ENCODE assay signal across 16 cellular contexts in genomic region chr5:133241179-133241728, GRCh38.
DNase-seq lines count a peak whose midpoint lies in the region; ATAC-seq and TF ChIP-seq lines count a peak whose summit lies in the region.
"Had no signal": no experiment of that assay in that cellular context is flagged by ENCODE, and none has a peak within 500 bp of the region (broad histone marks: within the 10 kb centered on the region; RNA-seq: fewer than 3 reads in every experiment).

No MANE protein-coding gene starts in this region.

- no peaks in the 10 kb centered on the region for H3K27me3 ChIP-seq in PC-9 (ENCODE audit: insufficient read depth, low read depth)

- no peaks in the 10 kb centered on the region for H3K79me2 ChIP-seq in PC-9 (ENCODE audit: low read depth)

- BruUV-seq in PC-9 (replicated peaks; lab: Mats Ljungman, UMichigan): no TSS peak

- POLR2A ChIA-PET in PC-9 (lab: Charles Lee; ENCODE audit: unreplicated experiment): interaction anchor here (0.6 kb wide), 1 partner anchor 1329 kb away, joined by 3 read pairs; no protein-coding TSS in a partner anchor

- intact Hi-C loops in PC-9 (cut with micrococcal nuclease; ENCODE audit: unreplicated experiment): no loop called here

- H4K20me1 ChIP-seq in PC-9 (ENCODE audit: insufficient read depth): no peaks in the 10 kb centered on the region

- H3K27ac ChIP-seq in PC-9 (no peak overlapping the region), caudate nucleus (ENCODE audit: low read depth, low read length) (peak overlapping the region; percentile 52), temporal lobe (ENCODE audit: low read depth, low read length) (peak overlapping the region; percentile 6)
- H3K27ac ChIP-seq: 22Rv1, prostate gland had no signal

- H3K36me3 ChIP-seq in PC-9 (ENCODE audit: low read depth): no peaks in the 10 kb centered on the region
- H3K36me3 ChIP-seq: prostate gland had no signal

- CTCF ChIA-PET in PC-9 (lab: Charles Lee): interaction anchor here (0.6 kb wide), 1 partner anchor 300 kb away, joined by 4 read pairs; no protein-coding TSS in a partner anchor

- H3K4me1 ChIP-seq in PC-9 (replicated peaks; ENCODE audit: insufficient read depth): peaks cover 37% of the 10 kb centered on the region
- H3K4me1 ChIP-seq: prostate gland had no signal

- no peaks in the 10 kb centered on the region for H3K9me3 ChIP-seq in PC-9 (ENCODE audit: insufficient read depth, low read depth)
- H3K9me3 ChIP-seq: prostate gland had no signal

- no peak for TF ChIP-seq CTCF in PC-9 (conservative IDR thresholded peaks at IDR 0.05)

- peak overlapping the region; percentile 66; the same call in 1 of the 2 replicates for H3K4me2 ChIP-seq in PC-9
- H3K4me2 ChIP-seq: GM23338 had no signal

- H3K9me2 ChIP-seq in PC-9 (ENCODE audit: insufficient read depth): no peaks in the 10 kb centered on the region

- H3K4me3 ChIP-seq in PC-9: no peak overlapping the region
- H3K4me3 ChIP-seq: GM23338, prostate gland had no signal

- H2AFZ ChIP-seq in PC-9: no peak overlapping the region
- H2AFZ ChIP-seq: GM23338 had no signal

- DNase-seq in DMS53 (lab: John Stamatoyannopoulos, UW) (peak; percentile 36), DMS53 treated with DMSO at 0.1 percent for 48 hours (lab: John Stamatoyannopoulos, UW; ENCODE audit: unreplicated experiment) (no peak), PC-9 (no peak), caudate nucleus (lab: John Stamatoyannopoulos, UW) (no peak), HT-29 (ENCODE audit: low spot score) (no peak)
- DNase-seq in activated naive CD4-positive, alpha-beta T cell treated with Interleukin-2 at 50 U/mL for 16 hours: no peak
- DNase-seq: activated naive CD4-positive, alpha-beta T cell; aorta; naive B cell; NCI-H187 had no signal

- no peak for ATAC-seq in GM21447 (IDR thresholded peaks at IDR 0.05; ENCODE audit: unreplicated experiment)
- ATAC-seq: GM23338, WTC11 had no signal

- peaks cover 23% of the 10 kb centered on the region; the same call in 1 of the 2 replicates for H3F3A ChIP-seq in PC-9 (ENCODE audit: insufficient read depth, low read depth)
